8 cellular contexts compared by ENCODE assay signal in genomic region chr19:12737666-12738351, GRCh38. TPM values are rescaled to one million over a fixed set of nuclear protein-coding genes. Genes with fewer than 3 reads are reported as not detected.
A peak's percentile ranks its signal among the peaks of the same experiment; 100 is the strongest.
DNase-seq lines count a peak whose midpoint lies in the region; ATAC-seq, FAIRE-seq and TF ChIP-seq lines count a peak whose summit lies in the region.

No MANE protein-coding gene starts in this region.

- H3K79me2 ChIP-seq in HepG2 (ENCODE audit: insufficient read depth, low read length): peaks cover 34% of the 10 kb centered on the region

- TF ChIP-seq POLR2A in HepG2 (IDR thresholded peaks at IDR 0.05; ENCODE audit: insufficient read depth in 1 of 2, low read depth in 2 of 2, low read length in 2 of 2): no peak

- H3K27ac Mint-ChIP-seq in activated CD4-positive, alpha-beta T cell treated with anti-CD3 and anti-CD28 coated beads, Interleukin-2, amount 10 ng/mL, durations not matched to agents 24 days and 14 days: peak overlapping the region; percentile 98

- no peaks in the 10 kb centered on the region for H3K27me3 Mint-ChIP-seq in activated CD4-positive, alpha-beta T cell treated with anti-CD3 and anti-CD28 coated beads, Interleukin-2, amount 10 ng/mL, durations not matched to agents 24 days and 14 days

- peaks cover 29% of the 10 kb centered on the region for H3K36me3 Mint-ChIP-seq in activated CD4-positive, alpha-beta T cell treated with anti-CD3 and anti-CD28 coated beads, Interleukin-2, amount 10 ng/mL, durations not matched to agents 24 days and 14 days (ENCODE audit: low read depth)

- no peak for TF ChIP-seq EP300 in HepG2 (IDR thresholded peaks at IDR 0.05; ENCODE audit: low read depth in 2 of 2, low read length in 2 of 2)
- no peak for TF ChIP-seq EP300 in HepG2 (CRISPR knock-in tag; IDR thresholded peaks at IDR 0.05; ENCODE audit: borderline replicate concordance)

- intact Hi-C loops in activated CD4-positive, alpha-beta T cell treated with anti-CD3 and anti-CD28 coated beads, Interleukin-2, amount 10 ng/mL, durations not matched to agents 24 days and 14 days (cut with micrococcal nuclease): loop anchor here (1.0 to 10.0 kb wide), 2 partner anchors 68 to 197 kb away; partner anchors contain the start of genes CALR, FARSA and RNASEH2A
- intact Hi-C loops in HepG2 (cut with micrococcal nuclease; ENCODE audit: unreplicated experiment): loop anchor here (1.0 to 2.0 kb wide), 2 partner anchors 16 to 23 kb away; no protein-coding TSS in a partner anchor

- peak overlapping the region; percentile 68 for H3K4me3 ChIP-seq in astrocyte of the cerebellum (ENCODE audit: low read depth, low read length)
- peak overlapping the region; percentile 88 to 98 (median 93) for H3K4me3 ChIP-seq in HepG2 (replicated peaks in 1 of 3; ENCODE audit: insufficient read depth in 1 of 3, low read depth in 2 of 3, low read length in 3 of 3)
- H3K4me3 ChIP-seq in thoracic aorta: peak overlapping the region; percentile 84

- no peak for TF ChIP-seq RAD21 in HepG2 (CRISPR knock-in tag; IDR thresholded peaks at IDR 0.05)

- H3K9me3 ChIP-seq in HepG2 (ENCODE audit: low read length): no peaks in the 10 kb centered on the region
- H3K9me3 ChIP-seq in thoracic aorta: no peaks in the 10 kb centered on the region

- POLR2A ChIA-PET in HepG2 (lab: Yijun Ruan, JAX): interaction anchor here (0.6 to 3.3 kb wide), 18 partner anchors 9 to 242 kb away, joined by 3 to 20 read pairs (median 4); partner anchors contain the start of genes JUNB, RNASEH2A, TNPO2 and ZNF490

- H3K4me1 Mint-ChIP-seq in activated CD4-positive, alpha-beta T cell treated with anti-CD3 and anti-CD28 coated beads, Interleukin-2, amount 10 ng/mL, durations not matched to agents 24 days and 14 days: peaks cover 35% of the 10 kb centered on the region

- H3K4me3 Mint-ChIP-seq in activated CD4-positive, alpha-beta T cell treated with anti-CD3 and anti-CD28 coated beads, Interleukin-2, amount 10 ng/mL, durations not matched to agents 24 days and 14 days: peak overlapping the region; percentile 100

- peak; percentile 3 for ATAC-seq in HepG2
- no peak for ATAC-seq in thoracic aorta (ENCODE audit: insufficient number of reproducible peaks, low FRiP score, low read depth)
- ATAC-seq in HG02973 (IDR thresholded peaks at IDR 0.05; ENCODE audit: unreplicated experiment): no peak
- no peak for ATAC-seq in HG03460 (IDR thresholded peaks at IDR 0.05; ENCODE audit: unreplicated experiment)

- H3K4me1 ChIP-seq in HepG2 (ENCODE audit: insufficient read depth, low read length) (peaks cover 37% of the 10 kb centered on the region), thoracic aorta (ENCODE audit: control insufficient read depth in 1 of 2, low read depth in 2 of 2) (peaks cover 24 to 27% of the 10 kb centered on the region in 2 donors)

- peak overlapping the region; percentile 100 for H2AFZ ChIP-seq in HepG2 (ENCODE audit: low read length)

- no peak for DNase-seq in activated CD4-positive, alpha-beta T cell treated with anti-CD3 and anti-CD28 coated beads, Interleukin-2, amount 10 ng/mL, durations not matched to agents 24 days and 14 days
- no peak for DNase-seq in activated CD4-positive, alpha-beta T cell treated with anti-CD3 and anti-CD28 coated beads, Interleukin-2, amount 50 U/mL, for 48 hours
- DNase-seq in astrocyte of the cerebellum (ENCODE audit: low read depth): no peak
- DNase-seq in HepG2 (ENCODE audit: low spot score): no peak
- DNase-seq in thoracic aorta (ENCODE audit: low spot score): no peak
- no peak for DNase-seq in NCI-H2227 treated with DMSO at 0.1 percent for 48 hours (lab: John Stamatoyannopoulos, UW)

- in situ Hi-C loops in astrocyte of the cerebellum (cut with HindIII; ENCODE audit: low sequenced_read_pairs): no loop called here
- in situ Hi-C loops in HepG2 (cut with HindIII; ENCODE audit: extremely low pct_ligation_motif_present, low pct_unique_long_range_greater_than_20kb): no loop called here

- H3K9me3 Mint-ChIP-seq in activated CD4-positive, alpha-beta T cell treated with anti-CD3 and anti-CD28 coated beads, Interleukin-2, amount 10 ng/mL, durations not matched to agents 24 days and 14 days: no peaks in the 10 kb centered on the region

- peak overlapping the region; percentile 98 for H3K9ac ChIP-seq in HepG2 (ENCODE audit: insufficient read depth, low read depth, low read length)

- peak overlapping the region; percentile 99 for H3K4me2 ChIP-seq in HepG2 (ENCODE audit: low read depth, low read length)

- TF ChIP-seq CTCF in astrocyte of the cerebellum (IDR thresholded peaks at IDR 0.05; ENCODE audit: low read depth, low read length, missing control alignments) (no peak), HepG2 (CRISPR knock-in tag; IDR thresholded peaks at IDR 0.05) (no peak), thoracic aorta (IDR thresholded peaks at IDR 0.05) (no peak)

- WGBS in HepG2 (ENCODE audit: low lambda C conversion rate): 2% methylated on average over 9 of the region's 21 CpGs

- BruUV-seq in HepG2 (replicated peaks; lab: Mats Ljungman, UMichigan): TSS peak; percentile 80

- H3K36me3 ChIP-seq in HepG2 (replicated peaks in 1 of 2; ENCODE audit: control insufficient read depth in 1 of 2, insufficient read depth in 2 of 2, low read length in 2 of 2): peaks cover 3 to 12% of the 10 kb centered on the region in 2 experiments; a peak in 3 of 5 replicates
- peaks cover 8% of the 10 kb centered on the region for H3K36me3 ChIP-seq in thoracic aorta

- H3K27me3 ChIP-seq in HepG2 (ENCODE audit: control insufficient read depth in 1 of 2, insufficient read depth in 2 of 2, low read length in 2 of 2): no peaks in the 10 kb centered on the region; a peak in 1 of 5 replicates
- no peaks in the 10 kb centered on the region for H3K27me3 ChIP-seq in thoracic aorta (replicated peaks; ENCODE audit: insufficient read depth)

- CTCF ChIA-PET in HepG2 (lab: Yijun Ruan, JAX; ENCODE audit: low intra/inter-chr PET ratio, low total read pairs): no interaction called here

- no peak for FAIRE-seq in HepG2 (lab: Jason Lieb, UNC)

- H4K20me1 ChIP-seq in HepG2 (ENCODE audit: insufficient read depth, low read length): peaks cover 8% of the 10 kb centered on the region

- peak overlapping the region; percentile 99 for H3K27ac ChIP-seq in HepG2 (ENCODE audit: extremely low read length, insufficient read depth, low read length)
- H3K27ac ChIP-seq in thoracic aorta: peak overlapping the region; percentile 81 to 97

RNA-seq across cellular contexts. Expression of gene GET3, which starts 0.5 kb away (rescaled TPM):
- total RNA-seq in activated CD4-positive, alpha-beta T cell treated with anti-CD3 and anti-CD28 coated beads, Interleukin-2, amount 10 ng/mL, durations not matched to agents 24 days and 14 days: 64.6 and 67.3 TPM in 2 replicates
- total RNA-seq in HepG2 (2016; rRNA removed; fragmentation: Illumina TruSeq; extraction: Trizol) (51.5 and 57.7 TPM in 2 replicates), thoracic aorta (10 to 100 TPM; 30.7 to 50.0 TPM)
- 38.1 and 40.8 TPM in 2 replicates for total RNA-seq in HepG2 (2016; cell fraction: cytosol; rRNA removed; fragmentation: Illumina TruSeq; extraction: Trizol; ENCODE audit: low read depth)
- 47.8 and 67.8 TPM in 2 replicates for total RNA-seq in HepG2 (2016; cell fraction: insoluble cytoplasmic fraction; rRNA removed; fragmentation: Illumina TruSeq; extraction: Trizol)
- total RNA-seq in HepG2 (2016; cell fraction: membrane; rRNA removed; fragmentation: Illumina TruSeq; extraction: Trizol): 42.5 and 45.5 TPM in 2 replicates
- total RNA-seq in HepG2 (2016; cell fraction: nucleus; rRNA removed; fragmentation: Illumina TruSeq; extraction: Trizol): 20.5 and 30.0 TPM in 2 replicates
- polyA plus RNA-seq in HepG2 (2011; rRNA removed): 59.4 and 67.5 TPM in 2 replicates
- 53.8 and 70.0 TPM in 2 replicates for polyA plus RNA-seq in HepG2 (2011; cell fraction: cytosol; rRNA removed)
- polyA plus RNA-seq in HepG2 (2011; cell fraction: nucleus; rRNA removed): 42.4 and 59.2 TPM in 2 replicates
- 26.3 and 37.0 TPM in 2 replicates for polyA plus RNA-seq in HepG2 (2012)
- polyA plus RNA-seq in HepG2 (2016; cell fraction: cytosol; fragmentation: Illumina TruSeq; extraction: Trizol; ENCODE audit: low read depth): 38.9 and 39.2 TPM in 2 replicates
- polyA plus RNA-seq in HepG2 (2016; cell fraction: insoluble cytoplasmic fraction; fragmentation: Illumina TruSeq; extraction: Trizol; ENCODE audit: low read depth): 52.9 and 54.2 TPM in 2 replicates
- polyA plus RNA-seq in HepG2 (2016; cell fraction: membrane; fragmentation: Illumina TruSeq; extraction: Trizol; ENCODE audit: low read depth): 39.6 and 39.8 TPM in 2 replicates
- polyA plus RNA-seq in HepG2 (2016; cell fraction: nucleus; fragmentation: Illumina TruSeq; extraction: Trizol; ENCODE audit: insufficient read depth, low read depth): 50.5 and 50.9 TPM in 2 replicates
- 45.5 and 170 TPM in 2 replicates for polyA minus RNA-seq in HepG2 (2011; rRNA and poly(A)+ RNA removed; ENCODE audit: low replicate concordance)
- polyA minus RNA-seq in HepG2 (2011; cell fraction: cytosol; rRNA and poly(A)+ RNA removed): 15.5 and 16.4 TPM in 2 replicates
- polyA minus RNA-seq in HepG2 (2011; cell fraction: nucleus; rRNA and poly(A)+ RNA removed): 11.2 and 13.4 TPM in 2 replicates

RNA-seq across cellular contexts. Expression of gene TRIR, which starts 3.3 kb away (rescaled TPM):
- 216 and 218 TPM in 2 replicates for total RNA-seq in activated CD4-positive, alpha-beta T cell treated with anti-CD3 and anti-CD28 coated beads, Interleukin-2, amount 10 ng/mL, durations not matched to agents 24 days and 14 days
- total RNA-seq in HepG2 (2016; rRNA removed; fragmentation: Illumina TruSeq; extraction: Trizol) (159 and 179 TPM in 2 replicates), thoracic aorta (100 to 1,000 TPM; 252 to 308 TPM)
- 156 and 157 TPM in 2 replicates for total RNA-seq in HepG2 (2016; cell fraction: cytosol; rRNA removed; fragmentation: Illumina TruSeq; extraction: Trizol; ENCODE audit: low read depth)
- 154 and 178 TPM in 2 replicates for total RNA-seq in HepG2 (2016; cell fraction: insoluble cytoplasmic fraction; rRNA removed; fragmentation: Illumina TruSeq; extraction: Trizol)
- 185 and 199 TPM in 2 replicates for total RNA-seq in HepG2 (2016; cell fraction: membrane; rRNA removed; fragmentation: Illumina TruSeq; extraction: Trizol)
- total RNA-seq in HepG2 (2016; cell fraction: nucleus; rRNA removed; fragmentation: Illumina TruSeq; extraction: Trizol): 62.7 and 73.8 TPM in 2 replicates
- 160 and 166 TPM in 2 replicates for polyA plus RNA-seq in HepG2 (2011; rRNA removed)
- 192 and 223 TPM in 2 replicates for polyA plus RNA-seq in HepG2 (2011; cell fraction: cytosol; rRNA removed)
- polyA plus RNA-seq in HepG2 (2011; cell fraction: nucleus; rRNA removed): 109 and 112 TPM in 2 replicates
- 136 and 148 TPM in 2 replicates for polyA plus RNA-seq in HepG2 (2012)
- polyA plus RNA-seq in HepG2 (2016; cell fraction: cytosol; fragmentation: Illumina TruSeq; extraction: Trizol; ENCODE audit: low read depth): 176 and 190 TPM in 2 replicates
- 222 and 228 TPM in 2 replicates for polyA plus RNA-seq in HepG2 (2016; cell fraction: insoluble cytoplasmic fraction; fragmentation: Illumina TruSeq; extraction: Trizol; ENCODE audit: low read depth)
- polyA plus RNA-seq in HepG2 (2016; cell fraction: membrane; fragmentation: Illumina TruSeq; extraction: Trizol; ENCODE audit: low read depth): 221 and 223 TPM in 2 replicates
- 208 and 213 TPM in 2 replicates for polyA plus RNA-seq in HepG2 (2016; cell fraction: nucleus; fragmentation: Illumina TruSeq; extraction: Trizol; ENCODE audit: insufficient read depth, low read depth)
- 41.5 and 65.9 TPM in 2 replicates for polyA minus RNA-seq in HepG2 (2011; rRNA and poly(A)+ RNA removed; ENCODE audit: low replicate concordance)
- polyA minus RNA-seq in HepG2 (2011; cell fraction: cytosol; rRNA and poly(A)+ RNA removed): 36.6 and 38.7 TPM in 2 replicates
- polyA minus RNA-seq in HepG2 (2011; cell fraction: nucleus; rRNA and poly(A)+ RNA removed): 22.7 and 23.7 TPM in 2 replicates

RNA-seq across cellular contexts. Expression of gene BEST2, which starts 13.8 kb away (rescaled TPM):
- total RNA-seq in activated CD4-positive, alpha-beta T cell treated with anti-CD3 and anti-CD28 coated beads, Interleukin-2, amount 10 ng/mL, durations not matched to agents 24 days and 14 days: not detected in 2 replicates
- total RNA-seq in HepG2 (2016; rRNA removed; fragmentation: Illumina TruSeq; extraction: Trizol) (not detected in 2 replicates), thoracic aorta (not detected)
- 0.10 TPM in 1 of 2 replicates, not detected in the other for total RNA-seq in HepG2 (2016; cell fraction: cytosol; rRNA removed; fragmentation: Illumina TruSeq; extraction: Trizol; ENCODE audit: low read depth)
- not detected in 2 replicates for total RNA-seq in HepG2 (2016; cell fraction: insoluble cytoplasmic fraction; rRNA removed; fragmentation: Illumina TruSeq; extraction: Trizol)
- not detected in 2 replicates for total RNA-seq in HepG2 (2016; cell fraction: membrane; rRNA removed; fragmentation: Illumina TruSeq; extraction: Trizol)
- total RNA-seq in HepG2 (2016; cell fraction: nucleus; rRNA removed; fragmentation: Illumina TruSeq; extraction: Trizol): not detected in 2 replicates
- polyA plus RNA-seq in HepG2 (2011; rRNA removed): not detected in 2 replicates
- not detected in 2 replicates for polyA plus RNA-seq in HepG2 (2011; cell fraction: cytosol; rRNA removed)
- polyA plus RNA-seq in HepG2 (2011; cell fraction: nucleus; rRNA removed): 0.08 TPM in 1 of 2 replicates, not detected in the other
- polyA plus RNA-seq in HepG2 (2012): not detected in 2 replicates
- not detected in 2 replicates for polyA plus RNA-seq in HepG2 (2016; cell fraction: cytosol; fragmentation: Illumina TruSeq; extraction: Trizol; ENCODE audit: low read depth)
- not detected in 2 replicates for polyA plus RNA-seq in HepG2 (2016; cell fraction: insoluble cytoplasmic fraction; fragmentation: Illumina TruSeq; extraction: Trizol; ENCODE audit: low read depth)
- not detected in 2 replicates for polyA plus RNA-seq in HepG2 (2016; cell fraction: membrane; fragmentation: Illumina TruSeq; extraction: Trizol; ENCODE audit: low read depth)
- not detected in 2 replicates for polyA plus RNA-seq in HepG2 (2016; cell fraction: nucleus; fragmentation: Illumina TruSeq; extraction: Trizol; ENCODE audit: insufficient read depth, low read depth)
- polyA minus RNA-seq in HepG2 (2011; rRNA and poly(A)+ RNA removed; ENCODE audit: low replicate concordance): not detected in 2 replicates
- not detected in 2 replicates for polyA minus RNA-seq in HepG2 (2011; cell fraction: cytosol; rRNA and poly(A)+ RNA removed)
- polyA minus RNA-seq in HepG2 (2011; cell fraction: nucleus; rRNA and poly(A)+ RNA removed): not detected in 2 replicates

RNA-seq across cellular contexts. Expression of gene TNPO2, which starts 14.1 kb away (rescaled TPM):
- 153 and 163 TPM in 2 replicates for total RNA-seq in activated CD4-positive, alpha-beta T cell treated with anti-CD3 and anti-CD28 coated beads, Interleukin-2, amount 10 ng/mL, durations not matched to agents 24 days and 14 days
- total RNA-seq in HepG2 (2016; rRNA removed; fragmentation: Illumina TruSeq; extraction: Trizol) (31.7 and 33.6 TPM in 2 replicates), thoracic aorta (10 to 100 TPM; 79.0 to 88.9 TPM)
- 8.0 and 12.5 TPM in 2 replicates for total RNA-seq in HepG2 (2016; cell fraction: cytosol; rRNA removed; fragmentation: Illumina TruSeq; extraction: Trizol; ENCODE audit: low read depth)
- total RNA-seq in HepG2 (2016; cell fraction: insoluble cytoplasmic fraction; rRNA removed; fragmentation: Illumina TruSeq; extraction: Trizol): 25.3 and 38.9 TPM in 2 replicates
- total RNA-seq in HepG2 (2016; cell fraction: membrane; rRNA removed; fragmentation: Illumina TruSeq; extraction: Trizol): 11.9 and 12.3 TPM in 2 replicates
- 61.9 and 64.9 TPM in 2 replicates for total RNA-seq in HepG2 (2016; cell fraction: nucleus; rRNA removed; fragmentation: Illumina TruSeq; extraction: Trizol)
- 61.0 and 76.1 TPM in 2 replicates for polyA plus RNA-seq in HepG2 (2011; rRNA removed)
- polyA plus RNA-seq in HepG2 (2011; cell fraction: cytosol; rRNA removed): 38.5 and 42.9 TPM in 2 replicates
- 224 and 272 TPM in 2 replicates for polyA plus RNA-seq in HepG2 (2011; cell fraction: nucleus; rRNA removed)
- polyA plus RNA-seq in HepG2 (2012): 28.4 and 35.1 TPM in 2 replicates
- 2.2 and 2.4 TPM in 2 replicates for polyA plus RNA-seq in HepG2 (2016; cell fraction: cytosol; fragmentation: Illumina TruSeq; extraction: Trizol; ENCODE audit: low read depth)
- polyA plus RNA-seq in HepG2 (2016; cell fraction: insoluble cytoplasmic fraction; fragmentation: Illumina TruSeq; extraction: Trizol; ENCODE audit: low read depth): 21.0 and 28.3 TPM in 2 replicates
- polyA plus RNA-seq in HepG2 (2016; cell fraction: membrane; fragmentation: Illumina TruSeq; extraction: Trizol; ENCODE audit: low read depth): 6.6 and 7.3 TPM in 2 replicates
- 143 and 147 TPM in 2 replicates for polyA plus RNA-seq in HepG2 (2016; cell fraction: nucleus; fragmentation: Illumina TruSeq; extraction: Trizol; ENCODE audit: insufficient read depth, low read depth)
- 198 and 267 TPM in 2 replicates for polyA minus RNA-seq in HepG2 (2011; rRNA and poly(A)+ RNA removed; ENCODE audit: low replicate concordance)
- polyA minus RNA-seq in HepG2 (2011; cell fraction: cytosol; rRNA and poly(A)+ RNA removed): 42.5 and 44.2 TPM in 2 replicates
- polyA minus RNA-seq in HepG2 (2011; cell fraction: nucleus; rRNA and poly(A)+ RNA removed): 77.4 and 98.6 TPM in 2 replicates

RNA-seq across cellular contexts. Expression of gene HOOK2, which starts 37.5 kb away (rescaled TPM):
- total RNA-seq in activated CD4-positive, alpha-beta T cell treated with anti-CD3 and anti-CD28 coated beads, Interleukin-2, amount 10 ng/mL, durations not matched to agents 24 days and 14 days: 17.8 and 18.3 TPM in 2 replicates
- 7.3 and 12.9 TPM in 2 replicates for total RNA-seq in HepG2 (2016; rRNA removed; fragmentation: Illumina TruSeq; extraction: Trizol)
- total RNA-seq in HepG2 (2016; cell fraction: cytosol; rRNA removed; fragmentation: Illumina TruSeq; extraction: Trizol; ENCODE audit: low read depth): 3.3 and 3.6 TPM in 2 replicates
- 6.4 and 13.9 TPM in 2 replicates for total RNA-seq in HepG2 (2016; cell fraction: insoluble cytoplasmic fraction; rRNA removed; fragmentation: Illumina TruSeq; extraction: Trizol)
- 2.8 and 3.5 TPM in 2 replicates for total RNA-seq in HepG2 (2016; cell fraction: membrane; rRNA removed; fragmentation: Illumina TruSeq; extraction: Trizol)
- 11.6 and 14.2 TPM in 2 replicates for total RNA-seq in HepG2 (2016; cell fraction: nucleus; rRNA removed; fragmentation: Illumina TruSeq; extraction: Trizol)
- polyA plus RNA-seq in HepG2 (2011; rRNA removed): 9.2 and 11.1 TPM in 2 replicates
- polyA plus RNA-seq in HepG2 (2011; cell fraction: cytosol; rRNA removed): 4.3 and 4.7 TPM in 2 replicates
- 77.7 and 77.9 TPM in 2 replicates for polyA plus RNA-seq in HepG2 (2011; cell fraction: nucleus; rRNA removed)
- polyA plus RNA-seq in HepG2 (2012): 15.8 and 16.0 TPM in 2 replicates
- polyA plus RNA-seq in HepG2 (2016; cell fraction: cytosol; fragmentation: Illumina TruSeq; extraction: Trizol; ENCODE audit: low read depth): 0.83 and 0.93 TPM in 2 replicates
- polyA plus RNA-seq in HepG2 (2016; cell fraction: insoluble cytoplasmic fraction; fragmentation: Illumina TruSeq; extraction: Trizol; ENCODE audit: low read depth): 5.4 and 6.8 TPM in 2 replicates
- 1.6 and 1.7 TPM in 2 replicates for polyA plus RNA-seq in HepG2 (2016; cell fraction: membrane; fragmentation: Illumina TruSeq; extraction: Trizol; ENCODE audit: low read depth)
- polyA plus RNA-seq in HepG2 (2016; cell fraction: nucleus; fragmentation: Illumina TruSeq; extraction: Trizol; ENCODE audit: insufficient read depth, low read depth): 55.0 and 69.3 TPM in 2 replicates
- 6.5 and 15.0 TPM in 2 replicates for polyA minus RNA-seq in HepG2 (2011; rRNA and poly(A)+ RNA removed; ENCODE audit: low replicate concordance)
- polyA minus RNA-seq in HepG2 (2011; cell fraction: cytosol; rRNA and poly(A)+ RNA removed): 3.4 and 5.3 TPM in 2 replicates
- polyA minus RNA-seq in HepG2 (2011; cell fraction: nucleus; rRNA and poly(A)+ RNA removed): 13.1 and 15.0 TPM in 2 replicates
- 100 to 1,000 TPM in 1 of 2 donors, 10 to 100 TPM in 1; 22.6 to 102 TPM for total RNA-seq in thoracic aorta
